ENCODE assay signal across 20 cellular contexts in genomic region chr1:98515744-98516143, GRCh38.
"Had no signal": no experiment of that assay in that cellular context is flagged by ENCODE, and none has a peak within 500 bp of the region (broad histone marks: within the 10 kb centered on the region; RNA-seq: fewer than 3 reads in every experiment).

No MANE protein-coding gene starts in this region.

- H3K27me3 Mint-ChIP-seq: dendritic cell treated with granulocyte-macrophage colony-stimulating factor and Interleukin-4, amounts not matched to agents 40 ng/mL and 50 ng/mL, for 4 days; stimulated activated naive B cell treated with anti-CD40 and anti-IgM and Interleukin-4, amounts not matched to agents 10 μg/mL and 1 μg/mL and 100 μg/mL, for 72 hours had no signal

- H3K9me3 ChIP-seq: esophagus muscularis mucosa, psoas muscle, right lobe of liver, suprapubic skin, thyroid gland, upper lobe of left lung, uterus had no signal

- H3K27me3 ChIP-seq: esophagus muscularis mucosa, right lobe of liver, suprapubic skin, thyroid gland, upper lobe of left lung, uterus had no signal

- ATAC-seq: effector memory CD8-positive, alpha-beta T cell; left lobe of liver; psoas muscle; right lobe of liver; stimulated activated naive B cell treated with anti-CD40 and anti-IgM and Interleukin-4, amounts not matched to agents 10 μg/mL and 1 μg/mL and 100 μg/mL, for 72 hours had no signal

- H3K36me3 ChIP-seq: esophagus muscularis mucosa, right lobe of liver, suprapubic skin, thyroid gland, upper lobe of left lung, uterus had no signal

- H3K27ac ChIP-seq: epithelial cell of prostate, esophagus muscularis mucosa, psoas muscle, right lobe of liver, suprapubic skin, thyroid gland, upper lobe of left lung, uterus had no signal

- H3K4me3 ChIP-seq: esophagus muscularis mucosa, psoas muscle, right lobe of liver, suprapubic skin, thyroid gland, upper lobe of left lung, uterus had no signal

- H3K4me1 Mint-ChIP-seq: mesothelial cell of epicardium; nephron; stimulated activated naive B cell treated with anti-CD40 and anti-IgM and Interleukin-4, amounts not matched to agents 10 μg/mL and 1 μg/mL and 100 μg/mL, for 72 hours had no signal

- DNase-seq: cerebellar nuclear complex; effector memory CD8-positive, alpha-beta T cell; foreskin fibroblast; islet precursor cell; psoas muscle; retina; right lobe of liver; stimulated activated CD4-positive, alpha-beta T cell treated with anti-CD3 and anti-CD28 coated beads, Interleukin-4, amount 100 ng/mL, for 1 hour; stimulated activated CD8-positive, alpha-beta memory T cell treated with anti-CD3 and anti-CD28 coated beads, Interleukin-4, amount 100 ng/mL, for 48 hours; stimulated activated naive B cell treated with anti-CD40 and anti-IgM and Interleukin-4, amounts not matched to agents 10 μg/mL and 1 μg/mL and 100 μg/mL, for 72 hours; thyroid gland; upper lobe of left lung; uterus had no signal

- H3K4me3 Mint-ChIP-seq: dendritic cell treated with granulocyte-macrophage colony-stimulating factor and Interleukin-4, amounts not matched to agents 40 ng/mL and 50 ng/mL, for 4 days; effector memory CD8-positive, alpha-beta T cell; mesothelial cell of epicardium; nephron; stimulated activated naive B cell treated with anti-CD40 and anti-IgM and Interleukin-4, amounts not matched to agents 10 μg/mL and 1 μg/mL and 100 μg/mL, for 72 hours had no signal

- H3K27ac Mint-ChIP-seq: dendritic cell treated with granulocyte-macrophage colony-stimulating factor and Interleukin-4, amounts not matched to agents 40 ng/mL and 50 ng/mL, for 4 days; effector memory CD8-positive, alpha-beta T cell; mesothelial cell of epicardium; nephron; stimulated activated naive B cell treated with anti-CD40 and anti-IgM and Interleukin-4, amounts not matched to agents 10 μg/mL and 1 μg/mL and 100 μg/mL, for 72 hours had no signal

- H3K36me3 Mint-ChIP-seq: stimulated activated naive B cell treated with anti-CD40 and anti-IgM and Interleukin-4, amounts not matched to agents 10 μg/mL and 1 μg/mL and 100 μg/mL, for 72 hours had no signal

- H3K4me1 ChIP-seq: esophagus muscularis mucosa, psoas muscle, right lobe of liver, suprapubic skin, thyroid gland, upper lobe of left lung, uterus had no signal
